ENCODE assay signal across 8 cellular contexts in genomic region chr19:52961981-52962380, GRCh38. TPM values are rescaled to one million over a fixed set of nuclear protein-coding genes. Genes with fewer than 3 reads are reported as not detected.
DNase-seq lines count a peak whose midpoint lies in the region; ATAC-seq and TF ChIP-seq lines count a peak whose summit lies in the region.

No MANE protein-coding gene starts in this region.

- ATAC-seq in GM21367 (IDR thresholded peaks at IDR 0.05; ENCODE audit: unreplicated experiment): peak; percentile 13
- ATAC-seq in SK-N-SH treated with all-trans-retinoic acid at 6 μM for 48 hours: peak; percentile 37
- no peak for ATAC-seq in foreskin keratinocyte
- no peak for ATAC-seq in esophagus mucosa

- peaks cover 7% of the 10 kb centered on the region for H3K4me1 ChIP-seq in foreskin keratinocyte

- no peaks in the 10 kb centered on the region for H3K27me3 ChIP-seq in foreskin keratinocyte

- H3K27ac ChIP-seq in foreskin keratinocyte: peak overlapping the region; percentile 33

- no peak for TF ChIP-seq CTCF in foreskin keratinocyte (conservative IDR thresholded peaks at IDR 0.05)

- peak overlapping the region; percentile 78 for H3K4me3 ChIP-seq in skeletal muscle cell (ENCODE audit: low read depth, low read length)

- DNase-seq in foreskin keratinocyte: no peak
- no peak for DNase-seq in skeletal muscle cell (ENCODE audit: low read depth)
- no peak for DNase-seq in NCI-H1930 (lab: John Stamatoyannopoulos, UW)
- no peak for DNase-seq in NCI-H1436 (lab: John Stamatoyannopoulos, UW)
- no peak for DNase-seq in NCI-H226

TF ChIP-seq in SK-N-SH treated with all-trans-retinoic acid at 6 μM for 48 hours, 23 proteins besides CTCF, POLR2A, EP300 and RAD21:
- TF ChIP-seq SNAI2 (CRISPR knock-in tag; IDR thresholded peaks at IDR 0.05) (no peak), ZFP30 (CRISPR knock-in tag; IDR thresholded peaks at IDR 0.05) (no peak), ZC3H10 (CRISPR knock-in tag; IDR thresholded peaks at IDR 0.05) (no peak), ESRRG (CRISPR knock-in tag; IDR thresholded peaks at IDR 0.05) (no peak), BACH2 (CRISPR knock-in tag; IDR thresholded peaks at IDR 0.05; ENCODE audit: borderline replicate concordance) (no peak), OSR1 (CRISPR knock-in tag; IDR thresholded peaks at IDR 0.05) (no peak), ZNF8 (CRISPR knock-in tag; IDR thresholded peaks at IDR 0.05) (no peak), RARB (CRISPR knock-in tag; IDR thresholded peaks at IDR 0.05) (no peak)
- TF ChIP-seq, protein P1, sequence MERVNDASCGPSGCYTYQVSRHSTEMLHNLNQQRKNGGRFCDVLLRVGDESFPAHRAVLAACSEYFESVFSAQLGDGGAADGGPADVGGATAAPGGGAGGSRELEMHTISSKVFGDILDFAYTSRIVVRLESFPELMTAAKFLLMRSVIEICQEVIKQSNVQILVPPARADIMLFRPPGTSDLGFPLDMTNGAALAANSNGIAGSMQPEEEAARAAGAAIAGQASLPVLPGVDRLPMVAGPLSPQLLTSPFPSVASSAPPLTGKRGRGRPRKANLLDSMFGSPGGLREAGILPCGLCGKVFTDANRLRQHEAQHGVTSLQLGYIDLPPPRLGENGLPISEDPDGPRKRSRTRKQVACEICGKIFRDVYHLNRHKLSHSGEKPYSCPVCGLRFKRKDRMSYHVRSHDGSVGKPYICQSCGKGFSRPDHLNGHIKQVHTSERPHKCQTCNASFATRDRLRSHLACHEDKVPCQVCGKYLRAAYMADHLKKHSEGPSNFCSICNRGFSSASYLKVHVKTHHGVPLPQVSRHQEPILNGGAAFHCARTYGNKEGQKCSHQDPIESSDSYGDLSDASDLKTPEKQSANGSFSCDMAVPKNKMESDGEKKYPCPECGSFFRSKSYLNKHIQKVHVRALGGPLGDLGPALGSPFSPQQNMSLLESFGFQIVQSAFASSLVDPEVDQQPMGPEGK (CRISPR knock-in tag; IDR thresholded peaks at IDR 0.05; ENCODE audit: borderline replicate concordance): no peak

RNA-seq across cellular contexts. Expression of gene ZNF816, which starts 0.7 kb away (rescaled TPM):
- total RNA-seq in foreskin keratinocyte (5.4 and 8.4 TPM in 2 replicates), esophagus mucosa (3.8 TPM)
- 1.9 and 2.0 TPM in 2 replicates for polyA plus RNA-seq in foreskin keratinocyte

RNA-seq across cellular contexts. Expression of gene ZNF888, which starts 38.8 kb away (rescaled TPM):
- total RNA-seq in foreskin keratinocyte (5.3 and 5.6 TPM in 2 replicates), esophagus mucosa (3.6 TPM)
- 1.1 and 1.4 TPM in 2 replicates for polyA plus RNA-seq in foreskin keratinocyte

RNA-seq across cellular contexts. Expression of gene ERVV-1, which starts 51.7 kb away (rescaled TPM):
- total RNA-seq in foreskin keratinocyte (not detected in 2 replicates), esophagus mucosa (not detected)
- polyA plus RNA-seq in foreskin keratinocyte: not detected in 2 replicates

Comparison
In these comparisons a context has a peak if more than half of its experiments do, and no peak if none do; other contexts are left out.
1. ATAC-seq: peak in GM21367 (single experiment) and SK-N-SH treated with all-trans-retinoic acid at 6 μM for 48 hours (single experiment); none in foreskin keratinocyte (single experiment) and esophagus mucosa (single experiment).